In genomic region chr6:158031445-158032353, GRCh38 we compare ENCODE assay signal across 7 cellular contexts. TPM values are rescaled to one million over a fixed set of nuclear protein-coding genes. Genes with fewer than 3 reads are reported as not detected.
DNase-seq lines count a peak whose midpoint lies in the region; ATAC-seq lines count a peak whose summit lies in the region.

No MANE protein-coding gene starts in this region.

- no peaks in the 10 kb centered on the region for H3K27me3 ChIP-seq in skeletal muscle tissue (ENCODE audit: control insufficient read depth in 3 of 3, insufficient read depth in 3 of 3, low read length in 3 of 3)

- H3K4me1 ChIP-seq in skeletal muscle tissue (ENCODE audit: control insufficient read depth in 3 of 3, insufficient read depth in 3 of 3, low read length in 3 of 3): peaks cover 32 to 35% (median 34%) of the 10 kb centered on the region in 3 donors

- H3K36me3 ChIP-seq in KOPT-K1 (ENCODE audit: insufficient read depth, low read length): peaks cover 38% of the 10 kb centered on the region
- peaks cover 0 to 5% (median 0%) of the 10 kb centered on the region in 3 donors for H3K36me3 ChIP-seq in skeletal muscle tissue (ENCODE audit: control insufficient read depth in 3 of 3, insufficient read depth in 3 of 3, low read length in 3 of 3)

- peak overlapping the region; percentile 42 for H3K27ac ChIP-seq in KOPT-K1 (ENCODE audit: low read depth, low read length, poor library complexity, severe bottlenecking)
- H3K27ac ChIP-seq in skeletal muscle tissue (ENCODE audit: low read depth, low read length): peak overlapping the region; percentile 44

- peak; percentile 60 for DNase-seq in activated CD8-positive, alpha-beta memory T cell treated with anti-CD3 and anti-CD28 coated beads, Interleukin-2, amount 50 U/mL, for 4 hours
- DNase-seq in glomerular visceral epithelial cell (ENCODE audit: extremely low spot score) (peak; percentile 99), NCI-H748 treated with DMSO at 0.1 percent for 48 hours (lab: John Stamatoyannopoulos, UW) (no peak), NCI-H2171 (lab: John Stamatoyannopoulos, UW) (no peak)

- H3K4me3 ChIP-seq in skeletal muscle tissue (ENCODE audit: low read length in 3 of 3): peak overlapping the region in 1 of 3 donors; percentile 10

- peak overlapping the region in 1 of 3 donors; percentile 69 for H3K9ac ChIP-seq in skeletal muscle tissue (ENCODE audit: low read depth in 1 of 3, low read length in 3 of 3)

- ATAC-seq in GM18909 (IDR thresholded peaks at IDR 0.05; ENCODE audit: poor library complexity, unreplicated experiment): peak; percentile 64

- H3K9me3 ChIP-seq in KOPT-K1 (ENCODE audit: insufficient read depth, low read length, poor library complexity, severe bottlenecking): no peaks in the 10 kb centered on the region
- H3K9me3 ChIP-seq in skeletal muscle tissue (ENCODE audit: control insufficient read depth in 3 of 3, low read length in 3 of 3): no peaks in the 10 kb centered on the region

RNA-seq across cellular contexts. Expression of gene SYNJ2, which starts 50.0 kb away (rescaled TPM):
- total RNA-seq in skeletal muscle tissue: 8.4 TPM

Comparison
In these comparisons a context has a peak if more than half of its experiments do, and no peak if none do; other contexts are left out.
1. DNase-seq: peak in activated CD8-positive, alpha-beta memory T cell treated with anti-CD3 and anti-CD28 coated beads, Interleukin-2, amount 50 U/mL, for 4 hours (single experiment) and glomerular visceral epithelial cell (single experiment); none in NCI-H748 treated with DMSO at 0.1 percent for 48 hours (single experiment) and NCI-H2171 (single experiment).